In the genomic region with DNA sequence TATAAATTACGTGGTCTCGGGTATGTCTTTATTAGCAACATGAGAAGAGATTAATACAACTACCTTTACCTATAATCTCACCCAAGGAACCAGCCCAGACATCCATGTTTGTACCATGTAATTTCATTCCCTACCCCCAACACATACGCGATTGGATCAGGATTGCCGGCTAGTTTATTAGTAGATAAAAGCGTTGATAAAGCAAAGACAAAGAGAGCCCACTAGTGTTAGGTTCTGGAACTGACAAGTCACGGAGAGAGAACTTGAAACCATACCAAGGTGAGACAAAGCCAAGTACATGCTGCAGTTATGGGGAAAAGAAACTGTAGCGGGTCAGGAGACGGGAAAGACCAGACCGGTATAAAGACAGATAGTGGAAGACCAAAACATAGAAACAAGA, we compare ENCODE assay signal across 10 cellular contexts. TPM values are rescaled to one million over a fixed set of nuclear protein-coding genes. Genes with fewer than 3 reads are reported as not detected.
DNase-seq lines count a peak whose midpoint lies in the region; ATAC-seq, FAIRE-seq and TF ChIP-seq lines count a peak whose summit lies in the region.
"Had no signal": no experiment of that assay in that cellular context is flagged by ENCODE, and none has a peak within 500 bp of the region (broad histone marks: within the 10 kb centered on the region; RNA-seq: fewer than 3 reads in every experiment).

No MANE protein-coding gene starts in this region.

- peak; percentile 50 for FAIRE-seq in GM18507 (lab: Jason Lieb, UNC)

- ATAC-seq in PC-3 (no peak), GM18909 (IDR thresholded peaks at IDR 0.05; ENCODE audit: poor library complexity, unreplicated experiment) (no peak)

- no peaks in the 10 kb centered on the region for H3K36me3 ChIP-seq in PC-3 (ENCODE audit: low read depth, low read length)

- TF ChIP-seq CTCF in AG09309 (IDR thresholded peaks at IDR 0.05; ENCODE audit: control insufficient read depth, insufficient read depth, low read depth, low read length, missing control alignments) (peak; percentile 22), PC-3 (conservative IDR thresholded peaks at IDR 0.05; ENCODE audit: low read depth, low read length) (peak; percentile 40), fibroblast of villous mesenchyme (IDR thresholded peaks at IDR 0.05; ENCODE audit: insufficient read depth, low read depth, low read length) (peak; percentile 38)

- no peaks in the 10 kb centered on the region for H3K27me3 ChIP-seq in PC-3 (ENCODE audit: low read length)

- H3K9me3 ChIP-seq in PC-3 (ENCODE audit: low read length): no peaks in the 10 kb centered on the region

- no peaks in the 10 kb centered on the region for H3F3A ChIP-seq in PC-3 (ENCODE audit: low read length, unreplicated experiment)

- H2AFZ ChIP-seq in PC-3 (ENCODE audit: low read length): no peak overlapping the region

- no peak overlapping the region for H3K9ac ChIP-seq in PC-3 (ENCODE audit: low read length)

- intact Hi-C loops in PC-3 (cut with micrococcal nuclease): no loop called here

- H3K27ac ChIP-seq in PC-3 (ENCODE audit: low read length): no peak overlapping the region
- H3K27ac ChIP-seq: coronary artery had no signal

- no peaks in the 10 kb centered on the region for H4K20me1 ChIP-seq in PC-3 (ENCODE audit: low read length)

- H3K79me2 ChIP-seq in PC-3 (ENCODE audit: low read length): no peaks in the 10 kb centered on the region

- no peaks in the 10 kb centered on the region for H3K9me2 ChIP-seq in PC-3 (replicated peaks; ENCODE audit: low read length)

- H3K4me3 ChIP-seq in AG09309 (ENCODE audit: control insufficient read depth, low read depth, low read length) (no peak overlapping the region), PC-3 (ENCODE audit: low read length) (no peak overlapping the region), fibroblast of villous mesenchyme (ENCODE audit: low read depth, low read length) (no peak overlapping the region)
- H3K4me3 ChIP-seq: coronary artery had no signal

- no TSS peak for BruUV-seq in PC-3 (replicated peaks; lab: Mats Ljungman, UMichigan)

- peaks cover 19% of the 10 kb centered on the region for H3K4me1 ChIP-seq in PC-3 (ENCODE audit: insufficient read depth, low read length)

- DNase-seq in AG09309 (ENCODE audit: low read depth) (no peak), GM18507 (ENCODE audit: extremely low spot score, insufficient read length, low read depth) (no peak), PC-3 (no peak), fibroblast of villous mesenchyme (ENCODE audit: low read depth) (no peak), cerebellar nuclear complex (lab: John Stamatoyannopoulos, UW) (no peak), NCI-H774 (lab: John Stamatoyannopoulos, UW) (no peak)
- no peak for DNase-seq in activated CD4-positive, alpha-beta T cell treated with anti-CD3 and anti-CD28 coated beads for 4 hours
- DNase-seq: activated effector memory CD4-positive, alpha-beta T cell treated with Interleukin-2 at 50 U/mL for 16 hours had no signal

- no peak overlapping the region for H3K4me2 ChIP-seq in PC-3 (ENCODE audit: low read length)

- POLR2A ChIA-PET in PC-3 (lab: Charles Lee; ENCODE audit: unreplicated experiment): no interaction called here

- CTCF ChIA-PET in PC-3 (lab: Charles Lee): no interaction called here

RNA-seq across cellular contexts. Expression of a gene that starts 37.4 kb away (rescaled TPM):
- total RNA-seq in PC-3 (2014; rRNA removed) (15.5 and 18.1 TPM in 2 replicates), fibroblast of villous mesenchyme (18.4 and 29.4 TPM in 2 replicates)
